18 cellular contexts compared by ENCODE assay signal in genomic region chr7:129359641-129360040, GRCh38.
DNase-seq lines count a peak whose midpoint lies in the region; ATAC-seq, FAIRE-seq and TF ChIP-seq lines count a peak whose summit lies in the region.
"Had no signal": no experiment of that assay in that cellular context is flagged by ENCODE, and none has a peak within 500 bp of the region (broad histone marks: within the 10 kb centered on the region; RNA-seq: fewer than 3 reads in every experiment).

No MANE protein-coding gene starts in this region.

- no peak for FAIRE-seq in small intestine (lab: Jason Lieb, UNC)
- FAIRE-seq: A204.1, GM12892, GM18507 had no signal

- H3K9ac ChIP-seq in mammary epithelial cell (ENCODE audit: insufficient read depth, low read length) = no peak overlapping the region
- H3K9ac ChIP-seq: GM23248 had no signal

- H3K4me2 ChIP-seq in mammary epithelial cell (ENCODE audit: insufficient read depth, low read depth, low read length) = no peak overlapping the region

- H3K27me3 ChIP-seq in esophagus muscularis mucosa (no peaks in the 10 kb centered on the region), left lung (no peaks in the 10 kb centered on the region), small intestine (ENCODE audit: control insufficient read depth in 2 of 2, insufficient read depth in 2 of 2, low read length in 2 of 2) (no peaks in the 10 kb centered on the region), mammary epithelial cell (ENCODE audit: insufficient read depth, low read length) (no peaks in the 10 kb centered on the region)
- H3K27me3 ChIP-seq: BE2C had no signal

- TF ChIP-seq EP300 in esophagus muscularis mucosa (IDR thresholded peaks at IDR 0.05) = no peak

- BruUV-seq in mammary epithelial cell (replicated peaks; lab: Mats Ljungman, UMichigan) = no TSS peak

- no peak for TF ChIP-seq CTCF in esophagus muscularis mucosa (IDR thresholded peaks at IDR 0.05)
- no peak for TF ChIP-seq CTCF in left lung (IDR thresholded peaks at IDR 0.05)
- TF ChIP-seq CTCF in mammary epithelial cell (conservative IDR thresholded peaks at IDR 0.05 in 1 of 2, IDR thresholded peaks at IDR 0.05 in 1 of 2; ENCODE audit: extremely low read depth in 1 of 2, insufficient read depth in 1 of 2, low read depth in 1 of 2, low read length in 2 of 2) = no peak

- in situ Hi-C loops in mammary epithelial cell (cut with MboI; ENCODE audit: low sequenced_read_pairs in 2 of 2) = loop anchor here (10.0 to 25.0 kb wide), 3 partner anchors 105 to 278 kb away; no protein-coding TSS in a partner anchor

- WGBS in esophagus muscularis mucosa = 75% methylated on average over 1 of the region's 1 CpG
- 21 to 67% (median 47%) methylated on average over 1 of the region's 1 CpG for WGBS in small intestine, 3 donors
- WGBS in mammary epithelial cell (ENCODE audit: low coverage, missing lambda C conversion rate) = 100% methylated on average over 1 of the region's 1 CpG

- H4K20me1 ChIP-seq in mammary epithelial cell (ENCODE audit: insufficient read depth, low read length) = no peaks in the 10 kb centered on the region

- H3K27ac ChIP-seq in esophagus muscularis mucosa (replicated peaks in 1 of 4) (peak overlapping the region in 3 of 4 donors; percentile 15 to 58 (median 47)), left lung (no peak overlapping the region), small intestine (ENCODE audit: low read depth in 1 of 2, low read length in 1 of 2) (no peak overlapping the region), mammary epithelial cell (ENCODE audit: insufficient read depth, low read depth, low read length) (no peak overlapping the region)
- H3K27ac ChIP-seq: GM23248 had no signal

- TF ChIP-seq POLR2A in esophagus muscularis mucosa (IDR thresholded peaks at IDR 0.05; ENCODE audit: low read depth) = no peak

- peaks cover 0 to 26% (median 21%) of the 10 kb centered on the region in 4 donors for H3K4me1 ChIP-seq in esophagus muscularis mucosa
- H3K4me1 ChIP-seq in left lung = no peaks in the 10 kb centered on the region
- peaks cover 0 to 2% of the 10 kb centered on the region in 2 donors for H3K4me1 ChIP-seq in small intestine (ENCODE audit: control insufficient read depth in 2 of 2, insufficient read depth in 1 of 2, low read depth in 1 of 2, low read length in 1 of 2)
- no peaks in the 10 kb centered on the region for H3K4me1 ChIP-seq in mammary epithelial cell (ENCODE audit: insufficient read depth, low read length)
- H3K4me1 ChIP-seq: BE2C, HAP-1 had no signal

- no peaks in the 10 kb centered on the region for H3K9me3 ChIP-seq in esophagus muscularis mucosa
- no peaks in the 10 kb centered on the region for H3K9me3 ChIP-seq in left lung
- H3K9me3 ChIP-seq in small intestine (ENCODE audit: control insufficient read depth, low read depth) = no peaks in the 10 kb centered on the region
- H3K9me3 ChIP-seq in mammary epithelial cell (replicated peaks; ENCODE audit: insufficient read depth, low read length) = no peaks in the 10 kb centered on the region
- H3K9me3 ChIP-seq: BE2C, HAP-1 had no signal

- CTCF ChIA-PET in mammary epithelial cell (lab: Charles Lee; ENCODE audit: low non-redundant PET) = interaction anchor here (0.6 to 0.7 kb wide), 3 partner anchors 17 to 253 kb away, joined by 3 to 9 read pairs (median 4); no protein-coding TSS in a partner anchor

- H3K79me2 ChIP-seq in mammary epithelial cell (ENCODE audit: insufficient read depth, low read length) = no peaks in the 10 kb centered on the region

- intact Hi-C loops in esophagus muscularis mucosa (cut with DNase I) = loop anchor here (10.0 kb wide), 2 partner anchors 135 to 655 kb away; partner anchors contain the start of gene AHCYL2
- intact Hi-C loops in left lung (cut with DNase I) = loop anchor here in 1 of 2 donors (10.0 kb wide), 1 partner anchor 285 kb away; no protein-coding TSS in a partner anchor
- intact Hi-C loops in mammary epithelial cell (cut with micrococcal nuclease) = no loop called here

- ATAC-seq in left lung = peak; percentile 53

- H3K4me3 ChIP-seq in esophagus muscularis mucosa (no peak overlapping the region), left lung (no peak overlapping the region), small intestine (ENCODE audit: low read depth in 1 of 2, low read length in 2 of 2) (no peak overlapping the region), mammary epithelial cell (replicated peaks in 1 of 3; ENCODE audit: insufficient read depth in 1 of 3, low read depth in 2 of 3, low read length in 3 of 3) (no peak overlapping the region)
- H3K4me3 ChIP-seq: GM23248, HAP-1 had no signal

- no peak for DNase-seq in esophagus muscularis mucosa (ENCODE audit: extremely low spot score)
- DNase-seq in left lung = no peak
- DNase-seq in small intestine = peak; percentile 74
- DNase-seq in mammary epithelial cell = no peak
- DNase-seq in CD1c-positive myeloid dendritic cell (ENCODE audit: extremely low spot score) = no peak
- no peak for DNase-seq in NCI-H345 treated with DMSO at 0.1 percent for 48 hours (lab: John Stamatoyannopoulos, UW; ENCODE audit: unreplicated experiment)
- DNase-seq: ACHN; BE2C; C1 segment of cervical spinal cord; CD4-positive, alpha-beta memory T cell; DMS153; DMS79; GDM1; GM23248 had no signal

- dilution Hi-C loops in mammary epithelial cell (cut with HindIII; ENCODE audit: low sequenced_read_pairs) = no loop called here

- H2AFZ ChIP-seq in mammary epithelial cell (ENCODE audit: low read depth, low read length) = no peak overlapping the region
- H2AFZ ChIP-seq: GM23248 had no signal

- H3K36me3 ChIP-seq in esophagus muscularis mucosa (no peaks in the 10 kb centered on the region), left lung (no peaks in the 10 kb centered on the region), small intestine (ENCODE audit: control insufficient read depth in 2 of 2, insufficient read depth in 2 of 2, low read length in 2 of 2) (no peaks in the 10 kb centered on the region), mammary epithelial cell (ENCODE audit: insufficient read depth, low read length) (no peaks in the 10 kb centered on the region)
- H3K36me3 ChIP-seq: BE2C, HAP-1 had no signal

Comparison
In these comparisons a context has a peak if more than half of its experiments do, and no peak if none do; other contexts are left out.
1. H3K27ac ChIP-seq: peak in esophagus muscularis mucosa (3 of 4); none in left lung (0 of 2), small intestine (0 of 2) and mammary epithelial cell (single experiment).